ENCODE assay signal across 9 cellular contexts in the genomic region with DNA sequence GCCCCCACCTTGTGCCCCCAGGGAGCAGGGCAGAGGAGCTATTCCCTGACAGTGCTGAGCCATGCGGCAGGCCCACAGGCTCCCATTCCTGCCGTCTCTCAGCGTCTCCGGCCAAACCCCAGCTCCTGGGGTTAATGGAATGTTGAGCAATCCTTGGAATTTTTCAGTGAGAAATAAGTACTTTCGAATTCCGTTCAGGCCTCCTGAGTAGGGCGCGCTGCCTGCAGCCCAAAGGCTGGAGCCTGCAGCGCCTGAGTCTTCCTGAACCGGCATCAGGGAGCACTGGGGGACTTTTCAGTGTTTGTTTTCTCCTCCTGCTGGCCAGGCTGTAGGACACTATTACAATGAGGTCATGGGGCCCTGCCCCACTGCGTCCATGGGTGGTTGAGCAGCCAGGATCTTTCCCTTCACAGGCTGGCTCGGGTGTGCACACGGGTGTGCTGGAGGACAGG. TPM values are rescaled to one million over a fixed set of nuclear protein-coding genes. Genes with fewer than 3 reads are reported as not detected.
A peak's percentile ranks its signal among the peaks of the same experiment; 100 is the strongest.
DNase-seq lines count a peak whose midpoint lies in the region; ATAC-seq and TF ChIP-seq lines count a peak whose summit lies in the region.
"Had no signal": no experiment of that assay in that cellular context is flagged by ENCODE, and none has a peak within 500 bp of the region (broad histone marks: within the 10 kb centered on the region; RNA-seq: fewer than 3 reads in every experiment).

No MANE protein-coding gene starts in this region.

- peak; percentile 73 for TF ChIP-seq CTCF in HFFc6 (IDR thresholded peaks at IDR 0.05)

- peaks cover 89% of the 10 kb centered on the region for H3K4me1 Mint-ChIP-seq in HFFc6 (ENCODE audit: low read depth)
- H3K4me1 Mint-ChIP-seq: immature natural killer cell had no signal

- H3K27me3 Mint-ChIP-seq in HFFc6 (ENCODE audit: insufficient read depth): no peaks in the 10 kb centered on the region

- intact Hi-C loops in left colon (cut with DNase I, micrococcal nuclease): no loop called here

- ATAC-seq in left colon: peak; percentile 20
- ATAC-seq in GM19395 (IDR thresholded peaks at IDR 0.05; ENCODE audit: unreplicated experiment): no peak
- no peak for ATAC-seq in HG03457 (IDR thresholded peaks at IDR 0.05; ENCODE audit: unreplicated experiment)
- ATAC-seq in GM19452 (IDR thresholded peaks at IDR 0.05; ENCODE audit: unreplicated experiment): no peak

- no peaks in the 10 kb centered on the region for H3K36me3 Mint-ChIP-seq in HFFc6 (ENCODE audit: low read depth)
- H3K36me3 Mint-ChIP-seq: immature natural killer cell had no signal

- DNase-seq in HFFc6 (peak; percentile 96), cerebellar cortex (ENCODE audit: low spot score) (peak; percentile 70), left colon (peak in 1 of 2 donors; percentile 46), stromal cell of bone marrow (ENCODE audit: low read depth) (peak; percentile 93), OCI-M2 (lab: John Stamatoyannopoulos, UW; ENCODE audit: unreplicated experiment) (no peak)
- DNase-seq: immature natural killer cell had no signal

- peak overlapping the region; percentile 68 for H3K4me3 Mint-ChIP-seq in HFFc6
- H3K4me3 Mint-ChIP-seq: immature natural killer cell had no signal

- H3K27ac Mint-ChIP-seq in HFFc6: peak overlapping the region; percentile 98
- H3K27ac Mint-ChIP-seq: immature natural killer cell had no signal

- no peaks in the 10 kb centered on the region for H3K9me3 Mint-ChIP-seq in HFFc6
- H3K9me3 Mint-ChIP-seq: immature natural killer cell had no signal

RNA-seq across cellular contexts. Expression of a gene that starts 33.3 kb away (rescaled TPM):
- 10 to 100 TPM; 28.7 to 79.3 (median 72.4) TPM for total RNA-seq in HFFc6 (2021; fragmentation: NEBNext Ultra II Directional; extraction: Animal tissue kit (Norgen Biotek cat#: 25700))
- 10 to 100 TPM in 1 of 2 donors, 1 to 10 TPM in 1; 9.5 to 20.2 TPM for total RNA-seq in left colon
